Comparison of ENCODE assay signal across 8 cellular contexts in genomic region chr4:185597532-185598188, GRCh38.
DNase-seq lines count a peak whose midpoint lies in the region; ATAC-seq lines count a peak whose summit lies in the region.

No MANE protein-coding gene starts in this region.

- CTCF ChIA-PET in activated CD4-positive, alpha-beta memory T cell treated with anti-CD3 and anti-CD28 coated beads for 36 hours (lab: Charles Lee): interaction anchor here (0.5 to 3.4 kb wide), 42 partner anchors 8 to 1149 kb away, joined by 3 to 20 read pairs (median 4); a partner anchor contains a TSS

- DNase-seq in NK-92 treated with Interleukin-12 subunit alpha and Interleukin-12 subunit beta, amount 100 ng/mL, for 24 hours (lab: John Stamatoyannopoulos, UW): peak; percentile 2
- DNase-seq in NK-92 (lab: John Stamatoyannopoulos, UW; ENCODE audit: unreplicated experiment) (no peak), NCI-H524 (lab: John Stamatoyannopoulos, UW) (peak; percentile 11 to 44), lung microvascular endothelial cell (ENCODE audit: low read depth in 2 of 2) (peak; percentile 84 to 91)
- DNase-seq in activated CD4-positive, alpha-beta memory T cell treated with anti-CD3 and anti-CD28 coated beads for 36 hours: peak; percentile 78
- DNase-seq in effector CD4-positive, alpha-beta T cell: peak; percentile 51
- peak; percentile 34 for DNase-seq in stimulated activated CD8-positive, alpha-beta memory T cell treated with anti-CD3 and anti-CD28 coated beads, Interleukin-15, amount 100 ng/mL, for 1 hour (ENCODE audit: low read depth)

- POLR2A ChIA-PET in activated CD4-positive, alpha-beta memory T cell treated with anti-CD3 and anti-CD28 coated beads for 36 hours (lab: Charles Lee): no interaction called here

- peak; percentile 86 for ATAC-seq in HG03066 (IDR thresholded peaks at IDR 0.05; ENCODE audit: low read depth, unreplicated experiment)

- peaks cover 19% of the 10 kb centered on the region for H3K27me3 Mint-ChIP-seq in activated CD4-positive, alpha-beta memory T cell treated with anti-CD3 and anti-CD28 coated beads for 36 hours

- H3K4me1 Mint-ChIP-seq in activated CD4-positive, alpha-beta memory T cell treated with anti-CD3 and anti-CD28 coated beads for 36 hours (ENCODE audit: low read depth): peaks cover 2% of the 10 kb centered on the region

- H3K4me3 Mint-ChIP-seq in activated CD4-positive, alpha-beta memory T cell treated with anti-CD3 and anti-CD28 coated beads for 36 hours: no peak overlapping the region

- intact Hi-C loops in activated CD4-positive, alpha-beta memory T cell treated with anti-CD3 and anti-CD28 coated beads for 36 hours (cut with micrococcal nuclease): loop anchor here (1.0 to 10.0 kb wide), 3 partner anchors 126 to 563 kb away; partner anchors contain the start of genes CCDC110 and CFAP97

- no peak overlapping the region for H3K27ac Mint-ChIP-seq in activated CD4-positive, alpha-beta memory T cell treated with anti-CD3 and anti-CD28 coated beads for 36 hours

- H3K36me3 Mint-ChIP-seq in activated CD4-positive, alpha-beta memory T cell treated with anti-CD3 and anti-CD28 coated beads for 36 hours: no peaks in the 10 kb centered on the region

- no peaks in the 10 kb centered on the region for H3K9me3 Mint-ChIP-seq in activated CD4-positive, alpha-beta memory T cell treated with anti-CD3 and anti-CD28 coated beads for 36 hours
